In the genomic region with DNA sequence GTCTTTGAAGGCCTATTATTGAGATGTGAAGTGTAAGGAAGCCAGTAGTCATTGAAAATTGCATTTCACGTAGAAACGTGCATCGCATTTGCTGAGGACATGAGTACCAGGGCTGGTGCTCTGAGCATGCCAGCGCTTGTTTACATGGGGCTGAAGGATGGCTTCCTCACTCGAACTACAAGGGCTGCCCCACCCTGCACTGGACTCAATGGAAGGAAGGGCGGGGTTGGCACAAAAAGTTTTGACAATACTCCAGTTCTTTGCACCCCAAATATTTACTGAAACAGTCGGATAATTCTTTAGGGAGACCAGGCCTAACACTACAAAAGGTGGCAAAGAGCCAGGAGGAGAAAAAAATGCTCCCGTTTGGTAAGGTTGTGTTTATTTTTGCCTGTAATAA, we compare ENCODE assay signal across 25 cellular contexts. TPM values are rescaled to one million over a fixed set of nuclear protein-coding genes. Genes with fewer than 3 reads are reported as not detected.
DNase-seq lines count a peak whose midpoint lies in the region; ATAC-seq and TF ChIP-seq lines count a peak whose summit lies in the region.
"Had no signal": no experiment of that assay in that cellular context is flagged by ENCODE, and none has a peak within 500 bp of the region (broad histone marks: within the 10 kb centered on the region; RNA-seq: fewer than 3 reads in every experiment).

No MANE protein-coding gene starts in this region.

- H3K9ac ChIP-seq in colonic mucosa (ENCODE audit: low read depth in 2 of 2, low read length in 2 of 2): no peak overlapping the region
- H3K9ac ChIP-seq: SK-N-SH had no signal

- no peaks in the 10 kb centered on the region for H3K36me3 Mint-ChIP-seq in natural killer cell treated with Interleukin-12 subunit alpha and Interleukin-12 subunit beta and Interleukin-15 and Interleukin-18, amount 100 ng/mL, for 72 hours
- H3K36me3 Mint-ChIP-seq in activated CD4-positive, alpha-beta memory T cell treated with anti-CD3 and anti-CD28 coated beads for 36 hours: no peaks in the 10 kb centered on the region
- no peaks in the 10 kb centered on the region for H3K36me3 Mint-ChIP-seq in endothelial cell (ENCODE audit: low read depth, unreplicated experiment)
- H3K36me3 Mint-ChIP-seq: CD14-positive monocyte; stimulated activated effector memory CD8-positive, alpha-beta T cell treated with anti-CD3 and anti-CD28 coated beads, Interleukin-12 subunit alpha, Interleukin-12 subunit beta, amount 100 ng/mL, for 72 hours had no signal

- no peaks in the 10 kb centered on the region for H3K4me1 ChIP-seq in colonic mucosa
- peaks cover 42% of the 10 kb centered on the region for H3K4me1 ChIP-seq in lower lobe of right lung
- no peaks in the 10 kb centered on the region for H3K4me1 ChIP-seq in thymus (ENCODE audit: control insufficient read depth, insufficient read depth, low read length)
- H3K4me1 ChIP-seq: pancreas had no signal

- CTCF ChIA-PET in activated CD4-positive, alpha-beta memory T cell treated with anti-CD3 and anti-CD28 coated beads for 36 hours (lab: Charles Lee): no interaction called here

- H3K4me1 Mint-ChIP-seq in natural killer cell treated with Interleukin-12 subunit alpha and Interleukin-12 subunit beta and Interleukin-15 and Interleukin-18, amount 100 ng/mL, for 72 hours (ENCODE audit: low read depth in 2 of 2): peaks cover 6% of the 10 kb centered on the region in 2 donors
- peaks cover 11% of the 10 kb centered on the region for H3K4me1 Mint-ChIP-seq in activated CD4-positive, alpha-beta memory T cell treated with anti-CD3 and anti-CD28 coated beads for 36 hours (ENCODE audit: low read depth)
- H3K4me1 Mint-ChIP-seq in endothelial cell (ENCODE audit: unreplicated experiment): peaks cover 9% of the 10 kb centered on the region

- peak; percentile 65 to 80 for ATAC-seq in lower lobe of right lung
- ATAC-seq in natural killer cell treated with Interleukin-12 subunit alpha and Interleukin-12 subunit beta and Interleukin-15 and Interleukin-18, amount 100 ng/mL, for 72 hours: no peak
- ATAC-seq: activated CD4-positive, alpha-beta T cell treated with anti-CD3 and anti-CD28 coated beads for 36 hours; activated T-cell treated with anti-CD3 and anti-CD28 coated beads, Interleukin-2, amount 50 U/mL, for 4 hours; pancreas; stimulated activated effector memory CD8-positive, alpha-beta T cell treated with anti-CD3 and anti-CD28 coated beads, Interleukin-12 subunit alpha, Interleukin-12 subunit beta, amount 100 ng/mL, for 72 hours had no signal

- no peaks in the 10 kb centered on the region for H3K9me3 Mint-ChIP-seq in natural killer cell treated with Interleukin-12 subunit alpha and Interleukin-12 subunit beta and Interleukin-15 and Interleukin-18, amount 100 ng/mL, for 72 hours
- H3K9me3 Mint-ChIP-seq in activated CD4-positive, alpha-beta memory T cell treated with anti-CD3 and anti-CD28 coated beads for 36 hours: no peaks in the 10 kb centered on the region
- no peaks in the 10 kb centered on the region for H3K9me3 Mint-ChIP-seq in endothelial cell (ENCODE audit: unreplicated experiment)
- H3K9me3 Mint-ChIP-seq: activated T-cell treated with anti-CD3 and anti-CD28 coated beads, Interleukin-2, amount 50 U/mL, for 4 hours; CD14-positive monocyte; neural crest cell; stimulated activated effector memory CD8-positive, alpha-beta T cell treated with anti-CD3 and anti-CD28 coated beads, Interleukin-12 subunit alpha, Interleukin-12 subunit beta, amount 100 ng/mL, for 72 hours had no signal

- H3K27ac Mint-ChIP-seq in natural killer cell treated with Interleukin-12 subunit alpha and Interleukin-12 subunit beta and Interleukin-15 and Interleukin-18, amount 100 ng/mL, for 72 hours: no peak overlapping the region
- H3K27ac Mint-ChIP-seq in activated CD4-positive, alpha-beta memory T cell treated with anti-CD3 and anti-CD28 coated beads for 36 hours: no peak overlapping the region
- H3K27ac Mint-ChIP-seq in endothelial cell (ENCODE audit: unreplicated experiment): no peak overlapping the region
- H3K27ac Mint-ChIP-seq: activated CD4-positive, alpha-beta T cell treated with anti-CD3 and anti-CD28 coated beads for 36 hours; CD14-positive monocyte had no signal

- no peaks in the 10 kb centered on the region for H3K36me3 ChIP-seq in colonic mucosa
- no peaks in the 10 kb centered on the region for H3K36me3 ChIP-seq in lower lobe of right lung
- no peaks in the 10 kb centered on the region for H3K36me3 ChIP-seq in thymus (ENCODE audit: control insufficient read depth, insufficient read depth)
- H3K36me3 ChIP-seq: pancreas had no signal

- intact Hi-C loops in colonic mucosa (cut with DNase I) (no loop called here), lower lobe of right lung (cut with DNase I) (no loop called here)
- intact Hi-C loops in activated CD4-positive, alpha-beta memory T cell treated with anti-CD3 and anti-CD28 coated beads for 36 hours (cut with micrococcal nuclease): no loop called here

- no peak overlapping the region for H3K4me3 Mint-ChIP-seq in natural killer cell treated with Interleukin-12 subunit alpha and Interleukin-12 subunit beta and Interleukin-15 and Interleukin-18, amount 100 ng/mL, for 72 hours
- no peak overlapping the region for H3K4me3 Mint-ChIP-seq in activated CD4-positive, alpha-beta memory T cell treated with anti-CD3 and anti-CD28 coated beads for 36 hours
- no peak overlapping the region for H3K4me3 Mint-ChIP-seq in endothelial cell (ENCODE audit: unreplicated experiment)
- H3K4me3 Mint-ChIP-seq: activated CD4-positive, alpha-beta T cell treated with anti-CD3 and anti-CD28 coated beads for 36 hours; activated T-cell treated with anti-CD3 and anti-CD28 coated beads, Interleukin-2, amount 50 U/mL, for 4 hours; CD14-positive monocyte; neural crest cell; stimulated activated effector memory CD8-positive, alpha-beta T cell treated with anti-CD3 and anti-CD28 coated beads, Interleukin-12 subunit alpha, Interleukin-12 subunit beta, amount 100 ng/mL, for 72 hours had no signal

- POLR2A ChIA-PET in activated CD4-positive, alpha-beta memory T cell treated with anti-CD3 and anti-CD28 coated beads for 36 hours (lab: Charles Lee): no interaction called here

- 96% methylated on average over 8 of the region's 8 CpGs for WGBS in thymus

- TF ChIP-seq CTCF in colonic mucosa (IDR thresholded peaks at IDR 0.05): no peak
- TF ChIP-seq CTCF in lower lobe of right lung (IDR thresholded peaks at IDR 0.05): no peak
- TF ChIP-seq CTCF in endothelial cell (IDR thresholded peaks at IDR 0.05; ENCODE audit: unreplicated experiment): no peak

- H3K4me3 ChIP-seq in colonic mucosa: no peak overlapping the region
- no peak overlapping the region for H3K4me3 ChIP-seq in lower lobe of right lung
- no peak overlapping the region for H3K4me3 ChIP-seq in thymus (ENCODE audit: low read length)
- H3K4me3 ChIP-seq: pancreas had no signal

- peaks cover 0 to 6% of the 10 kb centered on the region in 2 donors for H3K27me3 Mint-ChIP-seq in natural killer cell treated with Interleukin-12 subunit alpha and Interleukin-12 subunit beta and Interleukin-15 and Interleukin-18, amount 100 ng/mL, for 72 hours
- no peaks in the 10 kb centered on the region for H3K27me3 Mint-ChIP-seq in activated CD4-positive, alpha-beta memory T cell treated with anti-CD3 and anti-CD28 coated beads for 36 hours
- no peaks in the 10 kb centered on the region for H3K27me3 Mint-ChIP-seq in endothelial cell (ENCODE audit: unreplicated experiment)

- H3K27ac ChIP-seq in colonic mucosa (no peak overlapping the region), lower lobe of right lung (peak overlapping the region; percentile 85), thymus (ENCODE audit: low read depth) (peak overlapping the region; percentile 31)
- H3K27ac ChIP-seq: 22Rv1, pancreas had no signal

- DNase-seq in DMS153 (lab: John Stamatoyannopoulos, UW) (peak; percentile 6), DMS153 treated with DMSO at 0.1 percent for 48 hours (lab: John Stamatoyannopoulos, UW; ENCODE audit: unreplicated experiment) (no peak), colonic mucosa (peak; percentile 24), lower lobe of right lung (peak; percentile 70), endothelial cell (ENCODE audit: low spot score) (no peak)
- DNase-seq in natural killer cell treated with Interleukin-12 subunit alpha and Interleukin-12 subunit beta and Interleukin-15 and Interleukin-18, amount 100 ng/mL, for 72 hours (ENCODE audit: low spot score): no peak
- DNase-seq in activated CD4-positive, alpha-beta memory T cell treated with anti-CD3 and anti-CD28 coated beads for 36 hours: no peak
- DNase-seq: activated CD4-positive, alpha-beta T cell treated with anti-CD3 and anti-CD28 coated beads for 36 hours; activated T-cell treated with anti-CD3 and anti-CD28 coated beads, Interleukin-2, amount 50 U/mL, for 4 hours; effector CD4-positive, alpha-beta T cell; erythroblast; foreskin melanocyte; hippocampal formation; KG1; NCI-H1436 treated with DMSO at 0.1 percent for 48 hours; NCI-H446 treated with DMSO at 0.1 percent for 48 hours; pancreas; SK-N-SH; stimulated activated CD4-positive, alpha-beta T cell treated with anti-CD3 and anti-CD28 coated beads, Interleukin-12 subunit alpha, Interleukin-12 subunit beta, amount 100 ng/mL, for 4 hours; stimulated activated CD4-positive, alpha-beta T cell treated with anti-CD3 and anti-CD28 coated beads, Interleukin-4, amount 100 ng/mL, for 1 hour had no signal

- H3K27me3 ChIP-seq in colonic mucosa: no peaks in the 10 kb centered on the region
- H3K27me3 ChIP-seq in lower lobe of right lung (ENCODE audit: low read depth): no peaks in the 10 kb centered on the region
- H3K27me3 ChIP-seq in thymus (ENCODE audit: control insufficient read depth, insufficient read depth): no peaks in the 10 kb centered on the region
- H3K27me3 ChIP-seq: pancreas had no signal

- H3K9me3 ChIP-seq in colonic mucosa (no peaks in the 10 kb centered on the region), lower lobe of right lung (no peaks in the 10 kb centered on the region), thymus (ENCODE audit: control insufficient read depth) (no peaks in the 10 kb centered on the region)
- H3K9me3 ChIP-seq: pancreas, SK-N-SH had no signal

RNA-seq across cellular contexts. Expression of gene MED4, which starts 28.9 kb away (rescaled TPM):
- total RNA-seq in colonic mucosa (10 to 100 TPM; 38.8 to 44.0 TPM), lower lobe of right lung (41.4 TPM), endothelial cell (ENCODE audit: unreplicated experiment) (49.1 TPM)
- polyA plus RNA-seq in thymus: 97.3 TPM
- total RNA-seq in natural killer cell treated with Interleukin-12 subunit alpha and Interleukin-12 subunit beta and Interleukin-15 and Interleukin-18, amount 100 ng/mL, for 72 hours: 10 to 100 TPM; 50.2 to 56.5 TPM
- 10 to 100 TPM; 49.3 to 53.0 TPM for total RNA-seq in activated CD4-positive, alpha-beta memory T cell treated with anti-CD3 and anti-CD28 coated beads for 36 hours

Comparison
In these comparisons a context has a peak if more than half of its experiments do, and no peak if none do; other contexts are left out.
1. DNase-seq: peak in DMS153 (single experiment), colonic mucosa (single experiment) and lower lobe of right lung (single experiment); none in DMS153 treated with DMSO at 0.1 percent for 48 hours (single experiment), natural killer cell treated with Interleukin-12 subunit alpha and Interleukin-12 subunit beta and Interleukin-15 and Interleukin-18, amount 100 ng/mL, for 72 hours (single experiment), activated CD4-positive, alpha-beta memory T cell treated with anti-CD3 and anti-CD28 coated beads for 36 hours (single experiment) and endothelial cell (single experiment).
2. ATAC-seq: peak in lower lobe of right lung (2 of 2); none in natural killer cell treated with Interleukin-12 subunit alpha and Interleukin-12 subunit beta and Interleukin-15 and Interleukin-18, amount 100 ng/mL, for 72 hours (0 of 2).